ENCODE assay signal across 24 cellular contexts in the genomic region with DNA sequence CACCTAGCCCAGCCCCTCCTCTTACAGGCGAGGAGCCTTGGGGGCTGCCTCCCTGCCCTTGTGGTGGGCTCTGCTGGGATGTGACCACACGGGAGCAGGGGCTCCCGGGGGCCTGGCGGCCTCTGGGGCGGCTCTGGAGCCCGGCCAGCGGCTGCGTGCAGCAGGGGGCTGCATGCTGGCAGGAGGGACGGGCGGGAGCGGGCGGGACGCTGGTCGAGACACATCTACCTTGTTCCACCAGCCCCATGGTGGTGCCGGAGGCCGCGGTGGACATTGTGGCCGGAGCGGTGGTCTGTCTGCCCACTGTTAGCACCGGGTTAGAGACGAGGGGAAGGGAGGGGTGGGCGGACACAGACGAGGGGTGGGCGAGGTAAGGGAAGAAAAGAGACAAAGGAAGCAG. TPM values are rescaled to one million over a fixed set of nuclear protein-coding genes. Genes with fewer than 3 reads are reported as not detected.
"Had no signal": no experiment of that assay in that cellular context is flagged by ENCODE, and none has a peak within 500 bp of the region (broad histone marks: within the 10 kb centered on the region; RNA-seq: fewer than 3 reads in every experiment).

No MANE protein-coding gene starts in this region.

- H3K27ac ChIP-seq: colonic mucosa, coronary artery, epithelial cell of prostate, esophagus muscularis mucosa, esophagus squamous epithelium, foreskin keratinocyte, gastrocnemius medialis, gastroesophageal sphincter, heart left ventricle, heart right ventricle had no signal

- H3K4me3 ChIP-seq: colonic mucosa, coronary artery, dorsolateral prefrontal cortex, esophagus muscularis mucosa, esophagus squamous epithelium, gastrocnemius medialis, gastroesophageal sphincter, heart left ventricle, heart right ventricle had no signal

- H3K4me1 ChIP-seq: colonic mucosa, foreskin keratinocyte had no signal

- H3K27me3 ChIP-seq: colonic mucosa, dorsolateral prefrontal cortex, foreskin keratinocyte, gastrocnemius medialis, gastroesophageal sphincter, heart left ventricle, heart right ventricle had no signal

- H3K36me3 ChIP-seq: colonic mucosa, esophagus muscularis mucosa, esophagus squamous epithelium, gastroesophageal sphincter had no signal

- H3K9me3 ChIP-seq: colonic mucosa, esophagus muscularis mucosa, esophagus squamous epithelium, gastrocnemius medialis, gastroesophageal sphincter, heart left ventricle, heart right ventricle had no signal

- DNase-seq: colonic mucosa; cortex of kidney; dermis blood vessel endothelial cell; dorsolateral prefrontal cortex; effector CD4-positive, alpha-beta T cell; effector CD8-positive, alpha-beta T cell; effector memory CD4-positive, alpha-beta T cell; effector memory CD8-positive, alpha-beta T cell; endodermal cell; erythroblast; esophagus squamous epithelium; foreskin fibroblast; foreskin keratinocyte; foreskin melanocyte; gastrocnemius medialis; head of caudate nucleus; heart left ventricle; heart right ventricle had no signal

- ATAC-seq: effector memory CD8-positive, alpha-beta T cell; esophagus mucosa; foreskin keratinocyte; gastrocnemius medialis; gastroesophageal sphincter; heart left ventricle; heart right ventricle had no signal

- H3K4me3 Mint-ChIP-seq: dendritic cell treated with granulocyte-macrophage colony-stimulating factor and Interleukin-4, amounts not matched to agents 40 ng/mL and 50 ng/mL, for 4 days; effector memory CD8-positive, alpha-beta T cell; endodermal cell had no signal

- H3K9me3 Mint-ChIP-seq: dendritic cell treated with granulocyte-macrophage colony-stimulating factor and Interleukin-4, amounts not matched to agents 40 ng/mL and 50 ng/mL, for 4 days; effector memory CD8-positive, alpha-beta T cell; endodermal cell had no signal

- H3K27ac Mint-ChIP-seq: dendritic cell treated with granulocyte-macrophage colony-stimulating factor and Interleukin-4, amounts not matched to agents 40 ng/mL and 50 ng/mL, for 4 days; endodermal cell had no signal

RNA-seq across cellular contexts. Expression of gene GCK, which starts 50.1 kb away (rescaled TPM):
- total RNA-seq: dermis blood vessel endothelial cell, esophagus mucosa had no signal
